Comparison of ENCODE assay signal across 1 cellular context in the genomic region with DNA sequence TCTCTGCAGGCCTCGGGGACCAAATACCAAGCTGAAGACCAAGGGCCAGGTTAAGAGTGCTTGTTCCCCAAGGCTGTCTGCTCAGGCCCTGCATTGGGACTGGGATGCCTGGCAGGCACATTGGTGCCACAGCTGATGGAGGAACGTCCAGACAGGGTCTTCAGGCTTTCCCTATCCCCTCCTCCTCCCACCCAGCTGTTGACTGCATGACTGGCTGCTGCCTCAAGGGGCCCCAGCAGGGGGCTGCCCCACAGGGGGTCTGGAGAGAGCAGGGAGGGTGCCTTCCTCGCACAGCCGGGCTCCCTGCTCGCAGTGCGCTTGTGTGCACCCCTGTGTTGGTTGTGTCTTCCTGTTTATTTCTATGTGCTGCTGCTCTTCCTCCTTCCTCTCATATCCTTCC.
TF ChIP-seq lines count a peak whose summit lies in the region.

No MANE protein-coding gene starts in this region.

TF ChIP-seq in H1, 55 proteins besides CTCF, POLR2A, EP300 and RAD21:
- TF ChIP-seq SP4 (IDR thresholded peaks at IDR 0.05; ENCODE audit: low read length) (no peak), TCF12 (IDR thresholded peaks at IDR 0.05; ENCODE audit: low read depth, low read length) (no peak), POLR2AphosphoS5 (IDR thresholded peaks at IDR 0.05; ENCODE audit: low read depth, low read length) (no peak), NRF1 (IDR thresholded peaks at IDR 0.05; ENCODE audit: low read depth, low read length) (no peak), JUN (IDR thresholded peaks at IDR 0.05; ENCODE audit: low read depth, low read length) (no peak), JUND (IDR thresholded peaks at IDR 0.05; ENCODE audit: low read length) (no peak), TAF1 (IDR thresholded peaks at IDR 0.05; ENCODE audit: low read depth, low read length) (no peak), KDM4A (IDR thresholded peaks at IDR 0.05; ENCODE audit: low read depth, low read length, severe bottlenecking) (no peak), ASH2L (IDR thresholded peaks at IDR 0.05; ENCODE audit: low read length) (no peak), SIRT6 (IDR thresholded peaks at IDR 0.05; ENCODE audit: low read length) (no peak), CEBPB (IDR thresholded peaks at IDR 0.05; ENCODE audit: low read depth, low read length) (no peak), POU5F1 (IDR thresholded peaks at IDR 0.05; ENCODE audit: low read depth, low read length) (no peak), SIN3A (conservative IDR thresholded peaks at IDR 0.05 in 1 of 2, IDR thresholded peaks at IDR 0.05 in 1 of 2; ENCODE audit: low read depth in 1 of 2, low read length in 2 of 2) (no peak), CHD2 (IDR thresholded peaks at IDR 0.05; ENCODE audit: low read length) (no peak), NANOG (IDR thresholded peaks at IDR 0.05; ENCODE audit: insufficient read depth, low read depth, low read length, poor library complexity, severe bottlenecking) (no peak), SAP30 (IDR thresholded peaks at IDR 0.05; ENCODE audit: insufficient read depth, insufficient replicate concordance, low read length) (no peak)
- TF ChIP-seq, protein P1, sequence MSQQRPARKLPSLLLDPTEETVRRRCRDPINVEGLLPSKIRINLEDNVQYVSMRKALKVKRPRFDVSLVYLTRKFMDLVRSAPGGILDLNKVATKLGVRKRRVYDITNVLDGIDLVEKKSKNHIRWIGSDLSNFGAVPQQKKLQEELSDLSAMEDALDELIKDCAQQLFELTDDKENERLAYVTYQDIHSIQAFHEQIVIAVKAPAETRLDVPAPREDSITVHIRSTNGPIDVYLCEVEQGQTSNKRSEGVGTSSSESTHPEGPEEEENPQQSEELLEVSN (IDR thresholded peaks at IDR 0.05), result no peak
- TF ChIP-seq, protein P2, sequence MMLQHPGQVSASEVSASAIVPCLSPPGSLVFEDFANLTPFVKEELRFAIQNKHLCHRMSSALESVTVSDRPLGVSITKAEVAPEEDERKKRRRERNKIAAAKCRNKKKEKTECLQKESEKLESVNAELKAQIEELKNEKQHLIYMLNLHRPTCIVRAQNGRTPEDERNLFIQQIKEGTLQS (IDR thresholded peaks at IDR 0.05; ENCODE audit: insufficient read depth, low read depth, low read length), result no peak
- TF ChIP-seq, protein P3, sequence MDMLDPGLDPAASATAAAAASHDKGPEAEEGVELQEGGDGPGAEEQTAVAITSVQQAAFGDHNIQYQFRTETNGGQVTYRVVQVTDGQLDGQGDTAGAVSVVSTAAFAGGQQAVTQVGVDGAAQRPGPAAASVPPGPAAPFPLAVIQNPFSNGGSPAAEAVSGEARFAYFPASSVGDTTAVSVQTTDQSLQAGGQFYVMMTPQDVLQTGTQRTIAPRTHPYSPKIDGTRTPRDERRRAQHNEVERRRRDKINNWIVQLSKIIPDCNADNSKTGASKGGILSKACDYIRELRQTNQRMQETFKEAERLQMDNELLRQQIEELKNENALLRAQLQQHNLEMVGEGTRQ (IDR thresholded peaks at IDR 0.05; ENCODE audit: low read length), result no peak
